ENCODE assay signal across 13 cellular contexts in the genomic region with DNA sequence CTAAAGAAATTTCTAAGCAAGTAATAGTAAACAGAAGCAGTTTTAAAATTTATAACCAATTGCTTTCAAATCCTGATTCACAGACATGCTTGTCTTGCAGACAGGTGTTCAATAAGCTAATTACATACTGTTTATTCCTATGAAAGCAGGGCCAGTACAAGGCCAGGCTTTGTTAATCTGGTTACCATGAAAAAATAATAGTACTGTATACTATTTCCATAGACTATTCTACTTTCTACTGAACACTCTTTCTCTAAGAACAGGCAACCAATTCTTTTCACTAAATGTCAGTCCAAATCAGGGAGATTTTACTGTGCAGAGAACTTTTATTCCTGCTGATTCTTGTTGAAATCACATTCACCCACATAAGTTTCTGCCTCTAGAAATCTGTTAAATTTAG. TPM values are rescaled to one million over a fixed set of nuclear protein-coding genes. Genes with fewer than 3 reads are reported as not detected.
DNase-seq lines count a peak whose midpoint lies in the region; ATAC-seq lines count a peak whose summit lies in the region.
"Had no signal": no experiment of that assay in that cellular context is flagged by ENCODE, and none has a peak within 500 bp of the region (broad histone marks: within the 10 kb centered on the region; RNA-seq: fewer than 3 reads in every experiment).

No MANE protein-coding gene starts in this region.

- H3K79me2 ChIP-seq in Karpas-422 (ENCODE audit: low read length) = peaks cover 22% of the 10 kb centered on the region

- peak overlapping the region; percentile 31; the same call in 1 of the 2 replicates for H3K27ac ChIP-seq in Karpas-422 (ENCODE audit: low read length)
- H3K27ac ChIP-seq: prostate gland had no signal

- no peaks in the 10 kb centered on the region for H3K27me3 ChIP-seq in Karpas-422 (ENCODE audit: low read length)
- H3K27me3 ChIP-seq in adipocyte (replicated peaks; ENCODE audit: control insufficient read depth, insufficient read depth, low read length) = no peaks in the 10 kb centered on the region

- peaks cover 26% of the 10 kb centered on the region for H3K4me1 Mint-ChIP-seq in T-helper 1 cell treated with Interleukin-12 subunit alpha and Interleukin-12 subunit beta and Interleukin-4 antibody, amounts not matched to agents 30 μg/mL and 1 μg/mL, for 36 hours (ENCODE audit: low read depth)
- peaks cover 25 to 27% of the 10 kb centered on the region in 2 donors for H3K4me1 Mint-ChIP-seq in natural killer cell treated with Interleukin-12 subunit alpha and Interleukin-12 subunit beta and Interleukin-15 and Interleukin-18, amount 100 ng/mL, for 72 hours (ENCODE audit: low read depth in 2 of 2)

- peaks cover 14% of the 10 kb centered on the region for H3K36me3 ChIP-seq in Karpas-422 (ENCODE audit: insufficient read depth, low read length)
- H3K36me3 ChIP-seq in adipocyte (ENCODE audit: control insufficient read depth, insufficient read depth, low read length, severe bottlenecking) = peaks cover 5% of the 10 kb centered on the region
- H3K36me3 ChIP-seq: prostate gland had no signal

- ATAC-seq in natural killer cell treated with Interleukin-12 subunit alpha and Interleukin-12 subunit beta and Interleukin-15 and Interleukin-18, amount 100 ng/mL, for 72 hours = no peak
- ATAC-seq in HG02840 (IDR thresholded peaks at IDR 0.05; ENCODE audit: low FRiP score, unreplicated experiment) = no peak
- ATAC-seq: left ventricle myocardium superior had no signal

- no peak for DNase-seq in T-helper 1 cell
- DNase-seq in Karpas-422 = no peak
- no peak for DNase-seq in adipocyte (ENCODE audit: low read depth)
- no peak for DNase-seq in natural killer cell treated with Interleukin-12 subunit alpha and Interleukin-12 subunit beta and Interleukin-15 and Interleukin-18, amount 100 ng/mL, for 72 hours (ENCODE audit: low spot score)
- no peak for DNase-seq in stimulated activated CD4-positive, alpha-beta T cell treated with anti-CD3 and anti-CD28 coated beads, Interleukin-4, amount 100 ng/mL, for 1 hour
- DNase-seq in hepatic stellate cell (ENCODE audit: low spot score) = no peak
- DNase-seq: activated CD4-positive, alpha-beta T cell treated with anti-CD3 and anti-CD28 coated beads for 1 hour; left ventricle myocardium superior; NCI-H510A treated with DMSO at 0.1 percent for 48 hours; stimulated activated CD4-positive, alpha-beta T cell treated with anti-CD3 and anti-CD28 coated beads, Interleukin-2, amount 100 ng/mL, for 48 hours had no signal

- peak overlapping the region; percentile 82 for H2AFZ ChIP-seq in Karpas-422 (ENCODE audit: low read length)

- peak overlapping the region; percentile 82 for H3K27ac Mint-ChIP-seq in T-helper 1 cell treated with Interleukin-12 subunit alpha and Interleukin-12 subunit beta and Interleukin-4 antibody, amounts not matched to agents 30 μg/mL and 1 μg/mL, for 36 hours
- peak overlapping the region in 1 of 2 donors; percentile 46 for H3K27ac Mint-ChIP-seq in natural killer cell treated with Interleukin-12 subunit alpha and Interleukin-12 subunit beta and Interleukin-15 and Interleukin-18, amount 100 ng/mL, for 72 hours

- H3K4me1 ChIP-seq in Karpas-422 (ENCODE audit: low read length) (peaks cover 33% of the 10 kb centered on the region), adipocyte (ENCODE audit: control insufficient read depth, insufficient read depth, low read length) (peaks cover 9% of the 10 kb centered on the region)
- H3K4me1 ChIP-seq: prostate gland had no signal

- H3K4me3 ChIP-seq in Karpas-422 (ENCODE audit: low read length) = peak overlapping the region; percentile 40; the same call in 1 of the 2 replicates
- H3K4me3 ChIP-seq in adipocyte (ENCODE audit: low read length) = peak overlapping the region; percentile 69
- H3K4me3 ChIP-seq: prostate gland had no signal

- H3K9me3 Mint-ChIP-seq in T-helper 1 cell treated with Interleukin-12 subunit alpha and Interleukin-12 subunit beta and Interleukin-4 antibody, amounts not matched to agents 30 μg/mL and 1 μg/mL, for 36 hours = no peaks in the 10 kb centered on the region
- no peaks in the 10 kb centered on the region for H3K9me3 Mint-ChIP-seq in natural killer cell treated with Interleukin-12 subunit alpha and Interleukin-12 subunit beta and Interleukin-15 and Interleukin-18, amount 100 ng/mL, for 72 hours

- H3K36me3 Mint-ChIP-seq in T-helper 1 cell treated with Interleukin-12 subunit alpha and Interleukin-12 subunit beta and Interleukin-4 antibody, amounts not matched to agents 30 μg/mL and 1 μg/mL, for 36 hours (ENCODE audit: low read depth) = peaks cover 17% of the 10 kb centered on the region
- peaks cover 23% of the 10 kb centered on the region for H3K36me3 Mint-ChIP-seq in natural killer cell treated with Interleukin-12 subunit alpha and Interleukin-12 subunit beta and Interleukin-15 and Interleukin-18, amount 100 ng/mL, for 72 hours

- peaks cover 19% of the 10 kb centered on the region for H4K20me1 ChIP-seq in Karpas-422 (ENCODE audit: insufficient read depth, low read depth, low read length)

- H3K4me3 Mint-ChIP-seq in T-helper 1 cell treated with Interleukin-12 subunit alpha and Interleukin-12 subunit beta and Interleukin-4 antibody, amounts not matched to agents 30 μg/mL and 1 μg/mL, for 36 hours = peak overlapping the region; percentile 65
- H3K4me3 Mint-ChIP-seq in natural killer cell treated with Interleukin-12 subunit alpha and Interleukin-12 subunit beta and Interleukin-15 and Interleukin-18, amount 100 ng/mL, for 72 hours = peak overlapping the region; percentile 60

- no peaks in the 10 kb centered on the region for H3K9me2 ChIP-seq in Karpas-422 (replicated peaks; ENCODE audit: insufficient read depth, low read length)

- H3K9ac ChIP-seq in Karpas-422 (ENCODE audit: low read length) (peak overlapping the region; percentile 54), adipocyte (ENCODE audit: low read length) (peak overlapping the region; percentile 78)

- peak overlapping the region; percentile 63 for H3K4me2 ChIP-seq in Karpas-422 (ENCODE audit: low read depth, low read length, poor library complexity, severe bottlenecking)

- peaks cover 3% of the 10 kb centered on the region for H3K27me3 Mint-ChIP-seq in T-helper 1 cell treated with Interleukin-12 subunit alpha and Interleukin-12 subunit beta and Interleukin-4 antibody, amounts not matched to agents 30 μg/mL and 1 μg/mL, for 36 hours (ENCODE audit: low read depth)
- no peaks in the 10 kb centered on the region for H3K27me3 Mint-ChIP-seq in natural killer cell treated with Interleukin-12 subunit alpha and Interleukin-12 subunit beta and Interleukin-15 and Interleukin-18, amount 100 ng/mL, for 72 hours

- H3K9me3 ChIP-seq in Karpas-422 (ENCODE audit: low read length) (no peaks in the 10 kb centered on the region), adipocyte (ENCODE audit: control insufficient read depth, low read length) (no peaks in the 10 kb centered on the region)
- H3K9me3 ChIP-seq: prostate gland had no signal

RNA-seq across cellular contexts. Expression of gene SRSF7, which starts 2.9 kb away (rescaled TPM):
- total RNA-seq in Karpas-422 (2014; rRNA removed; shearing (Covaris generic); ENCODE audit: low replicate concordance) = 154 and 176 TPM in 2 replicates
- 100 to 1,000 TPM; 238 to 389 TPM for total RNA-seq in natural killer cell treated with Interleukin-12 subunit alpha and Interleukin-12 subunit beta and Interleukin-15 and Interleukin-18, amount 100 ng/mL, for 72 hours

RNA-seq across cellular contexts. Expression of gene GEMIN6, which starts 24.0 kb away (rescaled TPM):
- total RNA-seq in Karpas-422 (2014; rRNA removed; shearing (Covaris generic); ENCODE audit: low replicate concordance) = 16.2 and 20.1 TPM in 2 replicates
- 10 to 100 TPM; 16.4 to 23.1 TPM for total RNA-seq in natural killer cell treated with Interleukin-12 subunit alpha and Interleukin-12 subunit beta and Interleukin-15 and Interleukin-18, amount 100 ng/mL, for 72 hours
